In genomic region chr12:87283111-87283510, GRCh38 we compare ENCODE assay signal across 17 cellular contexts.
A peak's percentile ranks its signal among the peaks of the same experiment; 100 is the strongest.
DNase-seq lines count a peak whose midpoint lies in the region; TF ChIP-seq lines count a peak whose summit lies in the region.
"Had no signal": no experiment of that assay in that cellular context is flagged by ENCODE, and none has a peak within 500 bp of the region (broad histone marks: within the 10 kb centered on the region; RNA-seq: fewer than 3 reads in every experiment).

No MANE protein-coding gene starts in this region.

- H3K27me3 ChIP-seq in BE2C (no peaks in the 10 kb centered on the region), WERI-Rb-1 (ENCODE audit: insufficient read depth, low read depth, severe bottlenecking) (no peaks in the 10 kb centered on the region)
- H3K27me3 ChIP-seq: BLaER1 had no signal

- H3K9me3 ChIP-seq in BE2C, result no peaks in the 10 kb centered on the region
- H3K9me3 ChIP-seq in WERI-Rb-1 (ENCODE audit: severe bottlenecking), result peaks cover 3% of the 10 kb centered on the region
- H3K9me3 ChIP-seq: BLaER1, Caco-2, HAP-1 had no signal

- H3K36me3 ChIP-seq in BE2C (no peaks in the 10 kb centered on the region), WERI-Rb-1 (no peaks in the 10 kb centered on the region)
- H3K36me3 ChIP-seq: BLaER1, HAP-1 had no signal

- TF ChIP-seq CTCF in BE2C (IDR thresholded peaks at IDR 0.05; ENCODE audit: low read depth, low read length), result peak; percentile 24; the same call in 1 of the 2 replicates
- TF ChIP-seq CTCF in WERI-Rb-1 (IDR thresholded peaks at IDR 0.05; ENCODE audit: low read depth, low read length), result no peak

- DNase-seq in BE2C (peak; percentile 40), NCI-H82 (lab: John Stamatoyannopoulos, UW) (peak; percentile 80), WERI-Rb-1 (peak; percentile 7), midbrain (lab: John Stamatoyannopoulos, UW) (no peak), NK-92 (lab: John Stamatoyannopoulos, UW; ENCODE audit: unreplicated experiment) (no peak), NCI-H1048 (lab: John Stamatoyannopoulos, UW) (no peak)
- DNase-seq: Caco-2; CD4-positive, CD25-positive, alpha-beta regulatory T cell; CD8-positive, alpha-beta T cell; DMS53; DMS79 treated with DMSO at 0.1 percent for 48 hours; GF-D8; GOT3; HFFc6 had no signal

- peaks cover 9% of the 10 kb centered on the region for H3K4me1 ChIP-seq in BE2C
- H3K4me1 ChIP-seq: BLaER1, Caco-2, HAP-1 had no signal

- H3K27ac ChIP-seq in WERI-Rb-1, result no peak overlapping the region
- H3K27ac ChIP-seq: BLaER1, C4-2B had no signal

- H3K4me3 ChIP-seq in BE2C (ENCODE audit: low read depth, low read length), result no peak overlapping the region
- no peak overlapping the region for H3K4me3 ChIP-seq in WERI-Rb-1 (ENCODE audit: low read depth, low read length)
- H3K4me3 ChIP-seq: BLaER1, HAP-1 had no signal

Comparison
In these comparisons a context has a peak if more than half of its experiments do, and no peak if none do; other contexts are left out.
1. DNase-seq: peak in BE2C (single experiment), NCI-H82 (single experiment) and WERI-Rb-1 (single experiment); none in midbrain (single experiment), NK-92 (single experiment) and NCI-H1048 (single experiment).